In the genomic region with DNA sequence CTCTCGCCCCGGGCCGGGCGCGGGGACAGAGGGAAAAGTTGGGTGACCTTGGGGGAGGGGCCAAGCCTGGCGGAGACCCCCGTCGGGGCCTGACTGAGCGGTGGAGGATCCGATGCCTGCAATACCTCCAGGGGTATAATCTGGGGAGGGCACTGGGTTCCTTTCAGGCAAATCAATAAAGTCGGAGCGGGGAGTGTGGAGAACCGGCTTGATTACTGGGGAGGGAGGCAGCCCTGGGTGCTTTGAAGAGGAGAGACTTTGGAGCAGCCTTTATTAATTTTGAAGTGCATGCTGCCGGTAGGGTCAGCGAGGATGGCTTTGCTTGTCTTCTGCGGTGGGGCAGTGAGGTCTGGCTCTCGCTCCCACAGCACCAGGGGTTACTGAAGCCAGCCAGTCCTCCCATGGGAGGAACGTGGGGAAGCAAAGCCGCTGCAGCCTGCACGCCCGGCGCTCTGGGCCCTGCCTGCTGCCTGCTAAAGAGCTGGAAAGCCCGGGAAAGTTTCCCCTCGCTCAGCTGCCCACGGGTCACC, we compare ENCODE assay signal across 8 cellular contexts. TPM values are rescaled to one million over a fixed set of nuclear protein-coding genes. Genes with fewer than 3 reads are reported as not detected.
DNase-seq lines count a peak whose midpoint lies in the region; ATAC-seq and TF ChIP-seq lines count a peak whose summit lies in the region.

No MANE protein-coding gene starts in this region.

- peaks cover 82% of the 10 kb centered on the region for H3K27me3 ChIP-seq in foreskin keratinocyte
- H3K27me3 ChIP-seq in trophoblast cell (ENCODE audit: insufficient read depth, low read length), result peaks cover 14% of the 10 kb centered on the region
- peaks cover 57% of the 10 kb centered on the region for H3K27me3 ChIP-seq in CD4-positive, alpha-beta T cell (ENCODE audit: control insufficient read depth, insufficient read depth, low read length)

- intact Hi-C loops in CD4-positive, alpha-beta T cell (cut with DNase I, micrococcal nuclease), result no loop called here

- H3K36me3 Mint-ChIP-seq in CD4-positive, alpha-beta T cell (ENCODE audit: low read depth), result no peaks in the 10 kb centered on the region

- H4K8ac ChIP-seq in trophoblast cell (ENCODE audit: low read depth, low read length), result no peak overlapping the region

- POLR2A ChIA-PET in CD4-positive, alpha-beta T cell (lab: Charles Lee), result no interaction called here

- no peaks in the 10 kb centered on the region for H3K9me3 ChIP-seq in ES-I3 (ENCODE audit: control insufficient read depth, insufficient read depth, low read length)
- peaks cover 2% of the 10 kb centered on the region for H3K9me3 ChIP-seq in trophoblast cell (ENCODE audit: insufficient read depth, low read depth, low read length)
- no peaks in the 10 kb centered on the region for H3K9me3 ChIP-seq in CD4-positive, alpha-beta T cell (ENCODE audit: control insufficient read depth, low read length)

- no peak overlapping the region for H4K91ac ChIP-seq in trophoblast cell (ENCODE audit: low read depth, low read length)

- peak overlapping the region; percentile 38 for H3K4me3 ChIP-seq in trophoblast cell (ENCODE audit: low read depth, low read length)

- H3K27me3 Mint-ChIP-seq in CD4-positive, alpha-beta T cell, result peaks cover 86% of the 10 kb centered on the region

- no peaks in the 10 kb centered on the region for H3K9me3 Mint-ChIP-seq in CD4-positive, alpha-beta T cell

- H3K27ac ChIP-seq in foreskin keratinocyte, result no peak overlapping the region
- H3K27ac ChIP-seq in trophoblast cell (ENCODE audit: low read depth, low read length), result no peak overlapping the region
- no peak overlapping the region for H3K27ac ChIP-seq in CD4-positive, alpha-beta T cell (ENCODE audit: low read depth, low read length)

- peak; percentile 39 for ATAC-seq in foreskin keratinocyte
- no peak for ATAC-seq in CD4-positive, alpha-beta T cell (ENCODE audit: poor library complexity)
- no peak for ATAC-seq in GM19328 (IDR thresholded peaks at IDR 0.05; ENCODE audit: unreplicated experiment)

- H3K23ac ChIP-seq in trophoblast cell (ENCODE audit: low read length), result no peak overlapping the region

- no peak overlapping the region for H3K18ac ChIP-seq in trophoblast cell (ENCODE audit: low read length)

- H3K79me2 ChIP-seq in trophoblast cell (ENCODE audit: control insufficient read depth, insufficient read depth, low read length, poor library complexity), result no peaks in the 10 kb centered on the region

- WGBS in trophoblast cell (ENCODE audit: extremely low coverage, insufficient coverage, insufficient read length), result no CpG with 5 or more reads among the region's 25 CpGs

- H4K12ac ChIP-seq in trophoblast cell (ENCODE audit: low read depth, low read length), result no peak overlapping the region

- no peak overlapping the region for H2AFZ ChIP-seq in trophoblast cell (ENCODE audit: insufficient read depth, low read length, poor library complexity)

- H2BK120ac ChIP-seq in trophoblast cell (ENCODE audit: insufficient read depth, low read length, poor library complexity), result no peak overlapping the region

- H2BK5ac ChIP-seq in trophoblast cell (ENCODE audit: low read depth, low read length, poor library complexity), result no peak overlapping the region

- no peak overlapping the region for H3K4ac ChIP-seq in trophoblast cell (ENCODE audit: low read depth, low read length)

- no peak overlapping the region for H3K14ac ChIP-seq in trophoblast cell (ENCODE audit: low read length)

- peaks cover 5% of the 10 kb centered on the region for H3K4me1 Mint-ChIP-seq in CD4-positive, alpha-beta T cell (ENCODE audit: low read depth)

- H3K4me1 ChIP-seq in ES-I3 (ENCODE audit: insufficient read depth, low read length), result peaks cover 10% of the 10 kb centered on the region
- H3K4me1 ChIP-seq in foreskin keratinocyte, result no peaks in the 10 kb centered on the region
- peaks cover 0 to 7% of the 10 kb centered on the region in 2 experiments for H3K4me1 ChIP-seq in trophoblast cell (ENCODE audit: control insufficient read depth in 1 of 2, insufficient read depth in 2 of 2, low read length in 2 of 2)

- CTCF ChIA-PET in CD4-positive, alpha-beta T cell (lab: Charles Lee), result no interaction called here

- H3K36me3 ChIP-seq in ES-I3 (ENCODE audit: insufficient read depth, low read length) (no peaks in the 10 kb centered on the region), trophoblast cell (ENCODE audit: control insufficient read depth in 1 of 2, insufficient read depth in 2 of 2, low read length in 2 of 2) (no peaks in the 10 kb centered on the region)

- no peak for TF ChIP-seq CTCF in foreskin keratinocyte (conservative IDR thresholded peaks at IDR 0.05)
- no peak for TF ChIP-seq CTCF in CD4-positive, alpha-beta T cell (IDR thresholded peaks at IDR 0.05)

- H2BK12ac ChIP-seq in trophoblast cell (ENCODE audit: low read length), result no peak overlapping the region

- H2AK5ac ChIP-seq in trophoblast cell (ENCODE audit: low read length), result no peak overlapping the region

- H3K9ac ChIP-seq in ES-I3 (ENCODE audit: low read depth, low read length), result peak overlapping the region; percentile 54
- H3K9ac ChIP-seq in trophoblast cell (ENCODE audit: low read length), result no peak overlapping the region

- H3K4me3 Mint-ChIP-seq in CD4-positive, alpha-beta T cell, result no peak overlapping the region

- DNase-seq in NCI-H748 (lab: John Stamatoyannopoulos, UW; ENCODE audit: unreplicated experiment), result peak; percentile 51
- DNase-seq in foreskin keratinocyte, result no peak
- peak; percentile 13 to 19 for DNase-seq in trophoblast cell
- DNase-seq in CD4-positive, alpha-beta T cell, result no peak
- DNase-seq in cerebellar cortex (ENCODE audit: low spot score), result no peak
- no peak for DNase-seq in stimulated activated CD4-positive, alpha-beta T cell treated with anti-CD3 and anti-CD28 coated beads, Interleukin-1b, Interleukin-23, amount 100 ng/mL, for 48 hours

- peak overlapping the region; percentile 67 for H3K4me2 ChIP-seq in trophoblast cell (ENCODE audit: low read length)

- H3K79me1 ChIP-seq in trophoblast cell (ENCODE audit: low read length), result no peaks in the 10 kb centered on the region

- no peak overlapping the region for H3K27ac Mint-ChIP-seq in CD4-positive, alpha-beta T cell

RNA-seq across cellular contexts. Expression of a gene that starts 0.4 kb away (rescaled TPM):
- not detected in 2 replicates for total RNA-seq in foreskin keratinocyte
- polyA plus RNA-seq in foreskin keratinocyte, result not detected in 2 replicates
- 0.78 and 0.79 TPM in 2 replicates for polyA plus RNA-seq in trophoblast cell (2013)
- not detected for total RNA-seq in CD4-positive, alpha-beta T cell

Comparison
In these comparisons a context has a peak if more than half of its experiments do, and no peak if none do; other contexts are left out.
1. DNase-seq: peak in NCI-H748 (single experiment) and trophoblast cell (2 of 2); none in foreskin keratinocyte (0 of 2), CD4-positive, alpha-beta T cell (0 of 10), cerebellar cortex (single experiment) and stimulated activated CD4-positive, alpha-beta T cell treated with anti-CD3 and anti-CD28 coated beads, Interleukin-1b, Interleukin-23, amount 100 ng/mL, for 48 hours (single experiment).